In genomic region chr4:8159522-8160232, GRCh38 we compare ENCODE assay signal across 8 cellular contexts. TPM values are rescaled to one million over a fixed set of nuclear protein-coding genes. Genes with fewer than 3 reads are reported as not detected.
DNase-seq lines count a peak whose midpoint lies in the region; ATAC-seq and TF ChIP-seq lines count a peak whose summit lies in the region.

No MANE protein-coding gene starts in this region.

- no peak for ATAC-seq in mucosa of descending colon
- ATAC-seq in GM18498 (IDR thresholded peaks at IDR 0.05; ENCODE audit: unreplicated experiment) = no peak

- H3K4me1 ChIP-seq in A673 (ENCODE audit: insufficient read depth, low read length, poor library complexity, severe bottlenecking) (peaks cover 23% of the 10 kb centered on the region), mucosa of descending colon (ENCODE audit: low read depth) (peaks cover 9% of the 10 kb centered on the region)

- TF ChIP-seq CTCF in A673 (conservative IDR thresholded peaks at IDR 0.05; ENCODE audit: low read depth, low read length) (no peak), HL-60 (IDR thresholded peaks at IDR 0.05; ENCODE audit: insufficient read depth, low read length) (no peak), cardiac fibroblast (IDR thresholded peaks at IDR 0.05; ENCODE audit: low read depth, low read length) (no peak), mucosa of descending colon (IDR thresholded peaks at IDR 0.05) (no peak), GM13976 (IDR thresholded peaks at IDR 0.05; ENCODE audit: borderline replicate concordance, control extremely low read depth, extremely low read depth, insufficient read depth, missing control alignments) (no peak)

- intact Hi-C loops in A673 (cut with micrococcal nuclease; ENCODE audit: unreplicated experiment) = no loop called here
- intact Hi-C loops in mucosa of descending colon (cut with DNase I, micrococcal nuclease) = no loop called here

- BruUV-seq in A673 (replicated peaks; lab: Mats Ljungman, UMichigan) = no TSS peak

- CTCF ChIA-PET in A673 (lab: Charles Lee) = interaction anchor here (1.2 kb wide), 1 partner anchor 17 kb away, joined by 4 read pairs; no protein-coding TSS in a partner anchor

- H3K36me3 ChIP-seq in A673 (ENCODE audit: insufficient read depth, low read length, poor library complexity, severe bottlenecking) = no peaks in the 10 kb centered on the region
- no peaks in the 10 kb centered on the region for H3K36me3 ChIP-seq in mucosa of descending colon (ENCODE audit: low read depth)

- H3K4me3 ChIP-seq in A673 (ENCODE audit: low read depth, low read length, poor library complexity, severe bottlenecking) (peak overlapping the region; percentile 59), HL-60 (replicated peaks; ENCODE audit: insufficient read depth, low read length) (peak overlapping the region; percentile 58), cardiac fibroblast (replicated peaks in 1 of 2; ENCODE audit: low read depth in 2 of 2, low read length in 2 of 2) (peak overlapping the region; percentile 85 to 95), mucosa of descending colon (peak overlapping the region; percentile 36)

- H3K27ac ChIP-seq in A673 (ENCODE audit: low read depth, low read length, poor library complexity, severe bottlenecking) (no peak overlapping the region), HL-60 (replicated peaks) (no peak overlapping the region)

- no peaks in the 10 kb centered on the region for H3K9me3 ChIP-seq in A673 (ENCODE audit: low read depth, low read length, poor library complexity, severe bottlenecking)
- H3K9me3 ChIP-seq in mucosa of descending colon = no peaks in the 10 kb centered on the region

- POLR2A ChIA-PET in A673 (lab: Charles Lee; ENCODE audit: low non-redundant PET) = no interaction called here

- DNase-seq in A673 (ENCODE audit: low spot score) (no peak), HL-60 (ENCODE audit: low read depth in 1 of 2, low spot score in 1 of 2) (no peak), cardiac fibroblast (ENCODE audit: low read depth in 2 of 2) (no peak), mucosa of descending colon (peak in 1 of 3 donors; percentile 53), DMS114 treated with DMSO at 0.1 percent for 48 hours (lab: John Stamatoyannopoulos, UW; ENCODE audit: unreplicated experiment) (no peak), GM13976 (ENCODE audit: low spot score) (no peak), NCI-H187 treated with DMSO at 0.1 percent for 48 hours (lab: John Stamatoyannopoulos, UW) (no peak)

- in situ Hi-C loops in GM13976 (cut with MboI; ENCODE audit: low sequenced_read_pairs, unreplicated experiment) = no loop called here

- H3K27me3 ChIP-seq in A673 (replicated peaks; ENCODE audit: insufficient read depth, low read depth, low read length, poor library complexity) = peaks cover 12% of the 10 kb centered on the region
- H3K27me3 ChIP-seq in HL-60 (ENCODE audit: insufficient read depth, poor library complexity, severe bottlenecking) = peaks cover 19% of the 10 kb centered on the region

RNA-seq across cellular contexts. Expression of gene ABLIM2, which starts 1.1 kb away (rescaled TPM):
- total RNA-seq in A673 (2021) = 2.7 and 3.2 TPM in 2 replicates
- total RNA-seq in mucosa of descending colon = 10 to 100 TPM; 15.0 to 15.8 (median 15.5) TPM

RNA-seq across cellular contexts. Expression of gene SH3TC1, which starts 39.4 kb away (rescaled TPM):
- total RNA-seq in A673 (2021) = 0.71 and 2.7 TPM in 2 replicates
- total RNA-seq in mucosa of descending colon = 10 to 100 TPM; 10.3 to 13.6 (median 11.7) TPM

Comparison
In these comparisons a context has a peak if more than half of its experiments do, and no peak if none do; other contexts are left out.
1. H3K4me3 ChIP-seq: peak in every context shown above with its lines; median percentile 90 in cardiac fibroblast; 59 in A673; 58 in HL-60; 36 in mucosa of descending colon.